ENCODE assay signal across 8 cellular contexts in genomic region chr12:113221181-113221996, GRCh38. TPM values are rescaled to one million over a fixed set of nuclear protein-coding genes. Genes with fewer than 3 reads are reported as not detected.
DNase-seq lines count a peak whose midpoint lies in the region; TF ChIP-seq lines count a peak whose summit lies in the region.

Gene TPCN1, plus strand, starts transcription at chr12:113221464. Its CDS starts 5,389 bp downstream, at chr12:113226853.

- peaks cover 1% of the 10 kb centered on the region; the same call in 1 of the 2 replicates for H3K79me2 ChIP-seq in H9 (ENCODE audit: insufficient read depth, low read length)
- no peaks in the 10 kb centered on the region for H3K79me2 ChIP-seq in neural cell (replicated peaks; ENCODE audit: insufficient read depth, low read length)

- H3K9me3 ChIP-seq in H9 (ENCODE audit: control insufficient read depth, low read depth, low read length) (no peaks in the 10 kb centered on the region), MG63 (no peaks in the 10 kb centered on the region), neural cell (ENCODE audit: low read length) (no peaks in the 10 kb centered on the region), stomach (no peaks in the 10 kb centered on the region)

- no peak within 1 kb of the TSS for H4K8ac ChIP-seq in H9 (replicated peaks; ENCODE audit: insufficient read length, low read depth, low read length)

- H3K9me3 Mint-ChIP-seq in H9, result no peaks in the 10 kb centered on the region

- H3K36me3 Mint-ChIP-seq in H9 (ENCODE audit: insufficient read depth in 1 of 3, low read depth in 3 of 3), result no peaks in the 10 kb centered on the region

- no peak within 1 kb of the TSS for H4K91ac ChIP-seq in H9 (ENCODE audit: insufficient read length, low read depth, low read length)

- no peak within 1 kb of the TSS for H2AK5ac ChIP-seq in H9 (ENCODE audit: insufficient read length, low read length)

- peak; percentile 12 for TF ChIP-seq EP300 in neural cell (conservative IDR thresholded peaks at IDR 0.05; ENCODE audit: poor library complexity, severe bottlenecking)
- no peak for TF ChIP-seq EP300 in stomach (IDR thresholded peaks at IDR 0.05)

- H3K4ac ChIP-seq in H9 (ENCODE audit: low read depth, low read length), result no peak within 1 kb of the TSS

- H3K4me2 ChIP-seq in H9 (ENCODE audit: insufficient read depth, insufficient read length, low read length) (peak within 1 kb of the TSS; percentile 80), neural cell (ENCODE audit: low read length) (peak within 1 kb of the TSS; percentile 65)

- no peaks in the 10 kb centered on the region for H3K27me3 Mint-ChIP-seq in H9 (ENCODE audit: low read depth)

- no peaks in the 10 kb centered on the region for H3K36me3 ChIP-seq in MG63
- no peaks in the 10 kb centered on the region for H3K36me3 ChIP-seq in neural cell (ENCODE audit: insufficient read depth, low read length)
- H3K36me3 ChIP-seq in stomach, result no peaks in the 10 kb centered on the region

- no peak within 1 kb of the TSS for H2BK12ac ChIP-seq in H9 (ENCODE audit: insufficient read length, low read depth, low read length)

- intact Hi-C loops in stomach (cut with DNase I; ENCODE audit: low total_unique reads), result no loop called here

- H3K18ac ChIP-seq in H9 (ENCODE audit: insufficient read length, low read depth, low read length), result peak within 1 kb of the TSS; percentile 52

- peaks cover 9% of the 10 kb centered on the region for H3K23me2 ChIP-seq in H9 (ENCODE audit: insufficient read length, low read depth, low read length, poor library complexity, severe bottlenecking)

- peak within 1 kb of the TSS; percentile 63 to 95 (median 93); a peak in 5 of 7 replicates for H3K27ac Mint-ChIP-seq in H9

- TF ChIP-seq RAD21 in neural cell (conservative IDR thresholded peaks at IDR 0.05), result peak; percentile 28

- no peaks in the 10 kb centered on the region for H3K9me2 ChIP-seq in neural cell (ENCODE audit: insufficient read depth, low read length)

- H3K27ac ChIP-seq in H9 (ENCODE audit: insufficient read length, low read depth, low read length) (no peak within 1 kb of the TSS), neural cell (ENCODE audit: low read length) (no peak within 1 kb of the TSS), stomach (peak within 1 kb of the TSS; percentile 91 to 96 (median 95))

- H3K9ac ChIP-seq in H9 (ENCODE audit: extremely low read depth, insufficient read length, low read length), result peak within 1 kb of the TSS; percentile 57
- peak within 1 kb of the TSS; percentile 65 for H3K9ac ChIP-seq in neural cell (ENCODE audit: low read length)

- H3K23ac ChIP-seq in H9 (ENCODE audit: insufficient read length, low read depth, low read length), result no peak within 1 kb of the TSS

- WGBS in H9 (ENCODE audit: extremely low coverage, insufficient read length, low lambda C conversion rate), result no CpG with 5 or more reads among the region's 68 CpGs
- 0 to 1% (median 1%) methylated on average over 51 to 68 of the region's 68 CpGs for WGBS in stomach, 5 donors

- H3K4me1 Mint-ChIP-seq in H9, result peaks cover 19 to 20% of the 10 kb centered on the region in 2 experiments

- no peak within 1 kb of the TSS for H2BK5ac ChIP-seq in H9 (ENCODE audit: insufficient read length, low read length)

- no peaks in the 10 kb centered on the region for H3K79me1 ChIP-seq in H9 (ENCODE audit: insufficient read depth, low read depth, low read length, poor library complexity, severe bottlenecking)

- TF ChIP-seq CTCF in H9 (conservative IDR thresholded peaks at IDR 0.05), result peak; percentile 17; the same call in 1 of the 3 replicates
- TF ChIP-seq CTCF in neural cell (IDR thresholded peaks at IDR 0.05; ENCODE audit: poor library complexity, severe bottlenecking), result no peak
- peak in 1 of 7 experiments; percentile 14 for TF ChIP-seq CTCF in stomach (IDR thresholded peaks at IDR 0.05)

- no peak within 1 kb of the TSS for H2BK15ac ChIP-seq in H9 (ENCODE audit: low read depth, low read length)

- H3F3A ChIP-seq in neural cell (ENCODE audit: insufficient read depth, low read length, poor library complexity, severe bottlenecking), result no peaks in the 10 kb centered on the region

- no peak within 1 kb of the TSS for H3K56ac ChIP-seq in H9 (ENCODE audit: insufficient read length, low read depth, low read length)

- peak within 1 kb of the TSS; percentile 59 for H3K4me3 ChIP-seq in MG63
- H3K4me3 ChIP-seq in neural cell (ENCODE audit: low read length), result peak within 1 kb of the TSS; percentile 74
- peak within 1 kb of the TSS; percentile 73 to 95 (median 78) for H3K4me3 ChIP-seq in stomach

- peak in 2 of 4 donors; percentile 49 to 60 for TF ChIP-seq POLR2A in stomach (IDR thresholded peaks at IDR 0.05)

- H2AFZ ChIP-seq in H9 (ENCODE audit: low read length) (no peak within 1 kb of the TSS), neural cell (ENCODE audit: low read depth, low read length) (peak within 1 kb of the TSS; percentile 51)

- peak within 1 kb of the TSS; percentile 83 to 94 for H3K4me3 Mint-ChIP-seq in H9

- DNase-seq in ELF-1 (ENCODE audit: low read depth, low spot score) (peak; percentile 100), H9 (peak; percentile 100), MG63 (peak; percentile 99), SHP77 treated with DMSO at 0.1 percent for 48 hours (lab: John Stamatoyannopoulos, UW) (peak; percentile 100), fibroblast of the conjunctiva (ENCODE audit: low read depth) (peak; percentile 100), stomach (peak; percentile 100)
- peak; percentile 99 for DNase-seq in activated effector memory CD4-positive, alpha-beta T cell treated with anti-CD3 and anti-CD28 coated beads, Interleukin-2, amount 50 U/mL, for 16 hours

- H2BK120ac ChIP-seq in H9 (ENCODE audit: low read depth, low read length, poor library complexity, severe bottlenecking), result no peak within 1 kb of the TSS

- H3K4me1 ChIP-seq in H9 (ENCODE audit: insufficient read depth, low read length), result peaks cover 4% of the 10 kb centered on the region; the same call in 1 of the 2 replicates
- H3K4me1 ChIP-seq in stomach, result peaks cover 22 to 46% (median 31%) of the 10 kb centered on the region in 4 donors

- H4K20me1 ChIP-seq in H9 (ENCODE audit: control insufficient read depth, insufficient read depth, insufficient read length), result no peaks in the 10 kb centered on the region
- no peaks in the 10 kb centered on the region for H4K20me1 ChIP-seq in neural cell (ENCODE audit: insufficient read depth)

- no peak within 1 kb of the TSS for H2BK20ac ChIP-seq in H9 (ENCODE audit: low read depth, low read length, poor library complexity, severe bottlenecking)

- no peak within 1 kb of the TSS for H3T11ph ChIP-seq in H9 (ENCODE audit: low read length)

- peak within 1 kb of the TSS; percentile 81 for H3K14ac ChIP-seq in H9 (ENCODE audit: insufficient read depth, low read length)

- H4K5ac ChIP-seq in H9 (ENCODE audit: insufficient read length, low read depth, low read length), result no peak within 1 kb of the TSS

- H3K27me3 ChIP-seq in H9 (ENCODE audit: insufficient read depth, low read length) (no peaks in the 10 kb centered on the region), MG63 (no peaks in the 10 kb centered on the region), neural cell (ENCODE audit: insufficient read depth, low read depth, low read length) (no peaks in the 10 kb centered on the region), stomach (no peaks in the 10 kb centered on the region)

TF ChIP-seq in neural cell, 6 proteins besides CTCF, POLR2A, EP300 and RAD21:
- TF ChIP-seq, protein P1, sequence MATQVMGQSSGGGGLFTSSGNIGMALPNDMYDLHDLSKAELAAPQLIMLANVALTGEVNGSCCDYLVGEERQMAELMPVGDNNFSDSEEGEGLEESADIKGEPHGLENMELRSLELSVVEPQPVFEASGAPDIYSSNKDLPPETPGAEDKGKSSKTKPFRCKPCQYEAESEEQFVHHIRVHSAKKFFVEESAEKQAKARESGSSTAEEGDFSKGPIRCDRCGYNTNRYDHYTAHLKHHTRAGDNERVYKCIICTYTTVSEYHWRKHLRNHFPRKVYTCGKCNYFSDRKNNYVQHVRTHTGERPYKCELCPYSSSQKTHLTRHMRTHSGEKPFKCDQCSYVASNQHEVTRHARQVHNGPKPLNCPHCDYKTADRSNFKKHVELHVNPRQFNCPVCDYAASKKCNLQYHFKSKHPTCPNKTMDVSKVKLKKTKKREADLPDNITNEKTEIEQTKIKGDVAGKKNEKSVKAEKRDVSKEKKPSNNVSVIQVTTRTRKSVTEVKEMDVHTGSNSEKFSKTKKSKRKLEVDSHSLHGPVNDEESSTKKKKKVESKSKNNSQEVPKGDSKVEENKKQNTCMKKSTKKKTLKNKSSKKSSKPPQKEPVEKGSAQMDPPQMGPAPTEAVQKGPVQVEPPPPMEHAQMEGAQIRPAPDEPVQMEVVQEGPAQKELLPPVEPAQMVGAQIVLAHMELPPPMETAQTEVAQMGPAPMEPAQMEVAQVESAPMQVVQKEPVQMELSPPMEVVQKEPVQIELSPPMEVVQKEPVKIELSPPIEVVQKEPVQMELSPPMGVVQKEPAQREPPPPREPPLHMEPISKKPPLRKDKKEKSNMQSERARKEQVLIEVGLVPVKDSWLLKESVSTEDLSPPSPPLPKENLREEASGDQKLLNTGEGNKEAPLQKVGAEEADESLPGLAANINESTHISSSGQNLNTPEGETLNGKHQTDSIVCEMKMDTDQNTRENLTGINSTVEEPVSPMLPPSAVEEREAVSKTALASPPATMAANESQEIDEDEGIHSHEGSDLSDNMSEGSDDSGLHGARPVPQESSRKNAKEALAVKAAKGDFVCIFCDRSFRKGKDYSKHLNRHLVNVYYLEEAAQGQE (IDR thresholded peaks at IDR 0.05; ENCODE audit: borderline replicate concordance), result no peak
- TF ChIP-seq SMC3 (conservative IDR thresholded peaks at IDR 0.05; ENCODE audit: poor library complexity) (peak; percentile 27), POLR2AphosphoS5 (IDR thresholded peaks at IDR 0.05) (peak; percentile 77), TAF1 (IDR thresholded peaks at IDR 0.05; ENCODE audit: low read depth) (no peak), EZH2 (IDR thresholded peaks at IDR 0.05; ENCODE audit: borderline replicate concordance, insufficient read depth, low read length, poor library complexity, severe bottlenecking) (no peak), MXI1 (conservative IDR thresholded peaks at IDR 0.05; ENCODE audit: poor library complexity, severe bottlenecking) (peak; percentile 85)

RNA-seq across cellular contexts. Expression of gene TPCN1, which starts in this region (rescaled TPM):
- total RNA-seq in H9 (2021) (13.5 and 16.1 TPM in 2 replicates), stomach (10 to 100 TPM; 15.2 to 78.2 (median 48.4) TPM)
- 3.9 and 5.4 TPM in 2 replicates for total RNA-seq in MG63 (2014; rRNA removed; shearing (Covaris generic); ENCODE audit: low replicate concordance)
- polyA plus RNA-seq in neural cell (3.8 and 4.0 TPM in 2 replicates), stomach (10 to 100 TPM in 1 of 3 donors, 1 to 10 TPM in 2; 5.8 to 24.2 (median 6.3) TPM)
- 2.2 and 2.3 TPM in 2 replicates for polyA minus RNA-seq in neural cell

Comparison
In these comparisons a context has a peak if more than half of its experiments do, and no peak if none do; other contexts are left out.
1. H3K27ac ChIP-seq: peak in stomach (5 of 5); none in H9 (single experiment) and neural cell (single experiment).
2. Peak in every context shown above with its lines, with median percentiles within 50 percentile points of each other: DNase-seq and H3K4me3 ChIP-seq.